In the genomic region with DNA sequence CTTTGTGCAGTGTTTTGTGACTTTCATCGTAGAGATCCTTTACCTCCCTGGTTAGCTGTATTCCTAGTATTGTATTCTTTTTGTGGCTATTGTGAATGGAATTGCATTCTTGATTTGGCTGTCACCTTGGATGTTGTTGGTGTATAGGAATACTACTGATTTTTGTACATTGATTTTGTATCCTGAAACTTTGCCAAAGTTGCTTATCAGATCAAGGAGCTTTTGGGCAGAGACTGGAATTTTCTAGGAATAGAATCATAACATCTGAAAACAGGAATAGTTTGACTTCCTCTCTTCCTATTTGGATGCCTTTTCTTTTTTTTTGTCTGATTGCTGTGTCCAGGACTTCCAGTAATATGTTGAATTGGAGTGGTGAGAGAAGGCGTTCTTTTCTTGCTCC, we compare ENCODE assay signal across 9 cellular contexts.
"Had no signal": no experiment of that assay in that cellular context is flagged by ENCODE, and none has a peak within 500 bp of the region (broad histone marks: within the 10 kb centered on the region; RNA-seq: fewer than 3 reads in every experiment).

No MANE protein-coding gene starts in this region.

- H3K27ac ChIP-seq: GM23248, HL-60 had no signal

- H3K4me3 ChIP-seq: GM23248, HAP-1 had no signal

- H3K9ac ChIP-seq: GM23248 had no signal

- H3K36me3 ChIP-seq: HAP-1 had no signal

- DNase-seq: GM23248, GOT3, H7, HFFc6, KBM-7 had no signal

- H2AFZ ChIP-seq: GM23248 had no signal

- FAIRE-seq: HepG2 had no signal

- ATAC-seq: HCT116, HepG2 had no signal
